In genomic region chr17:27473190-27473747, GRCh38 we compare ENCODE assay signal across 1 cellular context.
TF ChIP-seq lines count a peak whose summit lies in the region.

No MANE protein-coding gene starts in this region.

TF ChIP-seq in WTC11, 78 proteins besides CTCF, POLR2A, EP300 and RAD21 (continued from another document):
- TF ChIP-seq ATF6 (CRISPR knock-in tag; IDR thresholded peaks at IDR 0.05) (no peak), SP1 (CRISPR knock-in tag; conservative IDR thresholded peaks at IDR 0.05) (no peak), ZNF317 (CRISPR knock-in tag; IDR thresholded peaks at IDR 0.05; ENCODE audit: borderline replicate concordance, low read depth) (no peak), OVOL2 (CRISPR knock-in tag; IDR thresholded peaks at IDR 0.05; ENCODE audit: borderline replicate concordance) (no peak), ZBTB43 (CRISPR knock-in tag; IDR thresholded peaks at IDR 0.05) (no peak), GABPB1 (CRISPR knock-in tag; IDR thresholded peaks at IDR 0.05) (no peak), CREM (CRISPR knock-in tag; IDR thresholded peaks at IDR 0.05) (no peak), ZNF232 (CRISPR knock-in tag; IDR thresholded peaks at IDR 0.05) (no peak), NR3C1 (CRISPR knock-in tag; conservative IDR thresholded peaks at IDR 0.05; ENCODE audit: low read depth) (no peak), ZNF138 (CRISPR knock-in tag; conservative IDR thresholded peaks at IDR 0.05) (no peak)
